ENCODE assay signal across 1 cellular context in genomic region chr4:123349401-123350190, GRCh38.
TF ChIP-seq lines count a peak whose summit lies in the region.

No MANE protein-coding gene starts in this region.

TF ChIP-seq in K562, 482 proteins besides CTCF, POLR2A, EP300 and RAD21 (continued from another document and continues in another):
- TF ChIP-seq, protein P1, sequence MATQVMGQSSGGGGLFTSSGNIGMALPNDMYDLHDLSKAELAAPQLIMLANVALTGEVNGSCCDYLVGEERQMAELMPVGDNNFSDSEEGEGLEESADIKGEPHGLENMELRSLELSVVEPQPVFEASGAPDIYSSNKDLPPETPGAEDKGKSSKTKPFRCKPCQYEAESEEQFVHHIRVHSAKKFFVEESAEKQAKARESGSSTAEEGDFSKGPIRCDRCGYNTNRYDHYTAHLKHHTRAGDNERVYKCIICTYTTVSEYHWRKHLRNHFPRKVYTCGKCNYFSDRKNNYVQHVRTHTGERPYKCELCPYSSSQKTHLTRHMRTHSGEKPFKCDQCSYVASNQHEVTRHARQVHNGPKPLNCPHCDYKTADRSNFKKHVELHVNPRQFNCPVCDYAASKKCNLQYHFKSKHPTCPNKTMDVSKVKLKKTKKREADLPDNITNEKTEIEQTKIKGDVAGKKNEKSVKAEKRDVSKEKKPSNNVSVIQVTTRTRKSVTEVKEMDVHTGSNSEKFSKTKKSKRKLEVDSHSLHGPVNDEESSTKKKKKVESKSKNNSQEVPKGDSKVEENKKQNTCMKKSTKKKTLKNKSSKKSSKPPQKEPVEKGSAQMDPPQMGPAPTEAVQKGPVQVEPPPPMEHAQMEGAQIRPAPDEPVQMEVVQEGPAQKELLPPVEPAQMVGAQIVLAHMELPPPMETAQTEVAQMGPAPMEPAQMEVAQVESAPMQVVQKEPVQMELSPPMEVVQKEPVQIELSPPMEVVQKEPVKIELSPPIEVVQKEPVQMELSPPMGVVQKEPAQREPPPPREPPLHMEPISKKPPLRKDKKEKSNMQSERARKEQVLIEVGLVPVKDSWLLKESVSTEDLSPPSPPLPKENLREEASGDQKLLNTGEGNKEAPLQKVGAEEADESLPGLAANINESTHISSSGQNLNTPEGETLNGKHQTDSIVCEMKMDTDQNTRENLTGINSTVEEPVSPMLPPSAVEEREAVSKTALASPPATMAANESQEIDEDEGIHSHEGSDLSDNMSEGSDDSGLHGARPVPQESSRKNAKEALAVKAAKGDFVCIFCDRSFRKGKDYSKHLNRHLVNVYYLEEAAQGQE (CRISPR knock-in tag; IDR thresholded peaks at IDR 0.05; ENCODE audit: low read depth), result peak; percentile 87
- TF ChIP-seq RUNX1 (IDR thresholded peaks at IDR 0.05; ENCODE audit: low read depth), result peak; percentile 96
- TF ChIP-seq ZNF311 (CRISPR knock-in tag; IDR thresholded peaks at IDR 0.05), result peak; percentile 99
- TF ChIP-seq TRIM28 (IDR thresholded peaks at IDR 0.05), result 0 out of 2 replicates have a peak, but pooled peaks have one; percentile 49
- peak; percentile 88 for TF ChIP-seq PTRF (tag; IDR thresholded peaks at IDR 0.05)
- TF ChIP-seq MYNN (IDR thresholded peaks at IDR 0.05), result peak; percentile 97
- no peak for TF ChIP-seq MYNN (CRISPR knock-in tag; IDR thresholded peaks at IDR 0.05)
- TF ChIP-seq PURB (CRISPR knock-in tag; IDR thresholded peaks at IDR 0.05; ENCODE audit: low read depth), result no peak
- no peak for TF ChIP-seq PBX2 (CRISPR knock-in tag; IDR thresholded peaks at IDR 0.05; ENCODE audit: low read depth)
- TF ChIP-seq PBX2 (tag; conservative IDR thresholded peaks at IDR 0.05; ENCODE audit: low read depth), result peak; percentile 70
- TF ChIP-seq NR4A1 (CRISPR knock-in tag; IDR thresholded peaks at IDR 0.05), result peak; percentile 97; the same call in 1 of the 2 replicates
- peak; percentile 99 for TF ChIP-seq NR4A1 (tag; IDR thresholded peaks at IDR 0.05)
- TF ChIP-seq EP400 (IDR thresholded peaks at IDR 0.05), result peak; percentile 41
- peak; percentile 99 for TF ChIP-seq POLR2AphosphoS5 (IDR thresholded peaks at IDR 0.05; ENCODE audit: control insufficient read depth, insufficient read depth, low read depth, low read length)
- TF ChIP-seq NR2C1 (IDR thresholded peaks at IDR 0.05), result no peak
- TF ChIP-seq NR2C1 (tag; IDR thresholded peaks at IDR 0.05), result peak; percentile 92
- TF ChIP-seq CREM (IDR thresholded peaks at IDR 0.05; ENCODE audit: low read depth), result peak; percentile 97
- TF ChIP-seq ZFPM2 (CRISPR knock-in tag; IDR thresholded peaks at IDR 0.05), result peak; percentile 93; the same call in 1 of the 2 replicates
- TF ChIP-seq ZNF253 (CRISPR knock-in tag; conservative IDR thresholded peaks at IDR 0.05), result peak; percentile 84
- no peak for TF ChIP-seq PRPF4 (IDR thresholded peaks at IDR 0.05; ENCODE audit: insufficient read depth, low read depth, low read length, poor library complexity, severe bottlenecking)
- TF ChIP-seq ZNF583 (CRISPR knock-in tag; IDR thresholded peaks at IDR 0.05), result peak; percentile 99
- TF ChIP-seq KDM1A (IDR thresholded peaks at IDR 0.05), result peak; percentile 94 to 97
- peak in 1 of 2 experiments; percentile 69; a peak in 1 of 4 replicates for TF ChIP-seq ETV6 (IDR thresholded peaks at IDR 0.05; ENCODE audit: borderline replicate concordance in 1 of 2, low read depth in 2 of 2, low read length in 1 of 2)
- no peak for TF ChIP-seq ETV6 (CRISPR knock-in tag; IDR thresholded peaks at IDR 0.05; ENCODE audit: borderline replicate concordance)
- peak; percentile 99 for TF ChIP-seq CCNT2 (IDR thresholded peaks at IDR 0.05; ENCODE audit: borderline replicate concordance, extremely low read depth, insufficient read length, low read depth, low read length)
- no peak for TF ChIP-seq TRIM25 (IDR thresholded peaks at IDR 0.05; ENCODE audit: borderline replicate concordance)
- TF ChIP-seq SAP30 (IDR thresholded peaks at IDR 0.05; ENCODE audit: borderline replicate concordance, insufficient read depth, low read depth, low read length, poor library complexity, severe bottlenecking), result no peak
- no peak for TF ChIP-seq UBTF (IDR thresholded peaks at IDR 0.05; ENCODE audit: borderline replicate concordance in 1 of 2, low read depth in 2 of 2, low read length in 2 of 2)
- TF ChIP-seq, protein P2, sequence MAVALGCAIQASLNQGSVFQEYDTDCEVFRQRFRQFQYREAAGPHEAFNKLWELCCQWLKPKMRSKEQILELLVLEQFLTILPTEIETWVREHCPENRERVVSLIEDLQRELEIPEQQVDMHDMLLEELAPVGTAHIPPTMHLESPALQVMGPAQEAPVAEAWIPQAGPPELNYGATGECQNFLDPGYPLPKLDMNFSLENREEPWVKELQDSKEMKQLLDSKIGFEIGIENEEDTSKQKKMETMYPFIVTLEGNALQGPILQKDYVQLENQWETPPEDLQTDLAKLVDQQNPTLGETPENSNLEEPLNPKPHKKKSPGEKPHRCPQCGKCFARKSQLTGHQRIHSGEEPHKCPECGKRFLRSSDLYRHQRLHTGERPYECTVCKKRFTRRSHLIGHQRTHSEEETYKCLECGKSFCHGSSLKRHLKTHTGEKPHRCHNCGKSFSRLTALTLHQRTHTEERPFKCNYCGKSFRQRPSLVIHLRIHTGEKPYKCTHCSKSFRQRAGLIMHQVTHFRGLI (CRISPR knock-in tag; IDR thresholded peaks at IDR 0.05), result peak; percentile 99
- peak; percentile 100 for TF ChIP-seq TCF7 (IDR thresholded peaks at IDR 0.05; ENCODE audit: borderline replicate concordance)
- peak; percentile 98 for TF ChIP-seq NCOR1 (IDR thresholded peaks at IDR 0.05)
- peak; percentile 95 for TF ChIP-seq PYGO2 (tag; IDR thresholded peaks at IDR 0.05)
- TF ChIP-seq SMAD1 (IDR thresholded peaks at IDR 0.05; ENCODE audit: low read depth, low read length, partially characterized antibody), result peak; percentile 94
- peak; percentile 99 for TF ChIP-seq ELF4 (CRISPR knock-in tag; IDR thresholded peaks at IDR 0.05)
- peak; percentile 80; the same call in 1 of the 2 replicates for TF ChIP-seq ZNF174 (CRISPR knock-in tag; IDR thresholded peaks at IDR 0.05)
- TF ChIP-seq SNIP1 (IDR thresholded peaks at IDR 0.05; ENCODE audit: low read depth), result no peak
- peak in 1 of 3 experiments; percentile 94; a peak in 2 of 6 replicates for TF ChIP-seq ZBTB11 (CRISPR knock-in tag; IDR thresholded peaks at IDR 0.05)
- TF ChIP-seq SIX5 (IDR thresholded peaks at IDR 0.05; ENCODE audit: borderline replicate concordance in 1 of 2, insufficient read depth in 1 of 2, low read depth in 1 of 2, low read length in 2 of 2), result no peak
- no peak for TF ChIP-seq HNRNPLL (IDR thresholded peaks at IDR 0.05; ENCODE audit: low read depth, low read length, poor library complexity, severe bottlenecking)
- TF ChIP-seq HDAC6 (IDR thresholded peaks at IDR 0.05; ENCODE audit: low read depth, low read length), result no peak
- no peak for TF ChIP-seq HNRNPUL1 (IDR thresholded peaks at IDR 0.05; ENCODE audit: low read length)
- 0 out of 2 replicates have a peak, but pooled peaks have one; percentile 63 for TF ChIP-seq ZNF764 (CRISPR knock-in tag; IDR thresholded peaks at IDR 0.05; ENCODE audit: low read depth)
- peak; percentile 95 for TF ChIP-seq HIVEP1 (CRISPR knock-in tag; IDR thresholded peaks at IDR 0.05)
- TF ChIP-seq, protein P3, sequence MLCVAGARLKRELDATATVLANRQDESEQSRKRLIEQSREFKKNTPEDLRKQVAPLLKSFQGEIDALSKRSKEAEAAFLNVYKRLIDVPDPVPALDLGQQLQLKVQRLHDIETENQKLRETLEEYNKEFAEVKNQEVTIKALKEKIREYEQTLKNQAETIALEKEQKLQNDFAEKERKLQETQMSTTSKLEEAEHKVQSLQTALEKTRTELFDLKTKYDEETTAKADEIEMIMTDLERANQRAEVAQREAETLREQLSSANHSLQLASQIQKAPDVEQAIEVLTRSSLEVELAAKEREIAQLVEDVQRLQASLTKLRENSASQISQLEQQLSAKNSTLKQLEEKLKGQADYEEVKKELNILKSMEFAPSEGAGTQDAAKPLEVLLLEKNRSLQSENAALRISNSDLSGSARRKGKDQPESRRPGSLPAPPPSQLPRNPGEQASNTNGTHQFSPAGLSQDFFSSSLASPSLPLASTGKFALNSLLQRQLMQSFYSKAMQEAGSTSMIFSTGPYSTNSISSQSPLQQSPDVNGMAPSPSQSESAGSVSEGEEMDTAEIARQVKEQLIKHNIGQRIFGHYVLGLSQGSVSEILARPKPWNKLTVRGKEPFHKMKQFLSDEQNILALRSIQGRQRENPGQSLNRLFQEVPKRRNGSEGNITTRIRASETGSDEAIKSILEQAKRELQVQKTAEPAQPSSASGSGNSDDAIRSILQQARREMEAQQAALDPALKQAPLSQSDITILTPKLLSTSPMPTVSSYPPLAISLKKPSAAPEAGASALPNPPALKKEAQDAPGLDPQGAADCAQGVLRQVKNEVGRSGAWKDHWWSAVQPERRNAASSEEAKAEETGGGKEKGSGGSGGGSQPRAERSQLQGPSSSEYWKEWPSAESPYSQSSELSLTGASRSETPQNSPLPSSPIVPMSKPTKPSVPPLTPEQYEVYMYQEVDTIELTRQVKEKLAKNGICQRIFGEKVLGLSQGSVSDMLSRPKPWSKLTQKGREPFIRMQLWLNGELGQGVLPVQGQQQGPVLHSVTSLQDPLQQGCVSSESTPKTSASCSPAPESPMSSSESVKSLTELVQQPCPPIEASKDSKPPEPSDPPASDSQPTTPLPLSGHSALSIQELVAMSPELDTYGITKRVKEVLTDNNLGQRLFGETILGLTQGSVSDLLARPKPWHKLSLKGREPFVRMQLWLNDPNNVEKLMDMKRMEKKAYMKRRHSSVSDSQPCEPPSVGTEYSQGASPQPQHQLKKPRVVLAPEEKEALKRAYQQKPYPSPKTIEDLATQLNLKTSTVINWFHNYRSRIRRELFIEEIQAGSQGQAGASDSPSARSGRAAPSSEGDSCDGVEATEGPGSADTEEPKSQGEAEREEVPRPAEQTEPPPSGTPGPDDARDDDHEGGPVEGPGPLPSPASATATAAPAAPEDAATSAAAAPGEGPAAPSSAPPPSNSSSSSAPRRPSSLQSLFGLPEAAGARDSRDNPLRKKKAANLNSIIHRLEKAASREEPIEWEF (CRISPR knock-in tag; IDR thresholded peaks at IDR 0.05), result peak; percentile 99
